19 cellular contexts compared by ENCODE assay signal in genomic region chr11:132496341-132496740, GRCh38.
DNase-seq lines count a peak whose midpoint lies in the region; ATAC-seq and TF ChIP-seq lines count a peak whose summit lies in the region.
"Had no signal": no experiment of that assay in that cellular context is flagged by ENCODE, and none has a peak within 500 bp of the region (broad histone marks: within the 10 kb centered on the region; RNA-seq: fewer than 3 reads in every experiment).

No MANE protein-coding gene starts in this region.

- H3K27ac Mint-ChIP-seq in nephron progenitor cell = peak overlapping the region; percentile 83
- H3K27ac Mint-ChIP-seq: activated CD4-positive, alpha-beta memory T cell treated with anti-CD3 and anti-CD28 coated beads, Interleukin-2, amount 10 ng/mL, durations not matched to agents 7 days and 5 days; activated naive CD8-positive, alpha-beta T cell; mesothelial cell of epicardium; stimulated activated memory B cell treated with anti-CD40 and anti-IgM and Interleukin-4, amounts not matched to agents 10 μg/mL and 1 μg/mL and 100 μg/mL, for 72 hours had no signal

- no peak for ATAC-seq in lower lobe of right lung
- ATAC-seq: activated T-cell treated with anti-CD3 and anti-CD28 coated beads, Interleukin-2, amount 50 U/mL, for 4 hours; heart left ventricle; stimulated activated memory B cell treated with anti-CD40 and anti-IgM and Interleukin-4, amounts not matched to agents 10 μg/mL and 1 μg/mL and 100 μg/mL, for 72 hours had no signal

- peaks cover 8% of the 10 kb centered on the region for H3K9me3 Mint-ChIP-seq in nephron progenitor cell
- H3K9me3 Mint-ChIP-seq: activated CD4-positive, alpha-beta memory T cell treated with anti-CD3 and anti-CD28 coated beads, Interleukin-2, amount 10 ng/mL, durations not matched to agents 7 days and 5 days had no signal

- peaks cover 4% of the 10 kb centered on the region for H3K4me1 ChIP-seq in adipocyte (ENCODE audit: control insufficient read depth, insufficient read depth, low read length)
- no peaks in the 10 kb centered on the region for H3K4me1 ChIP-seq in lower lobe of right lung
- H3K4me1 ChIP-seq: esophagus squamous epithelium, heart left ventricle, upper lobe of left lung had no signal

- peaks cover 8% of the 10 kb centered on the region for H3K27me3 Mint-ChIP-seq in nephron progenitor cell (ENCODE audit: low read depth, poor library complexity)
- H3K27me3 Mint-ChIP-seq: activated CD4-positive, alpha-beta memory T cell treated with anti-CD3 and anti-CD28 coated beads, Interleukin-2, amount 10 ng/mL, durations not matched to agents 7 days and 5 days; activated naive CD8-positive, alpha-beta T cell; stimulated activated memory B cell treated with anti-CD40 and anti-IgM and Interleukin-4, amounts not matched to agents 10 μg/mL and 1 μg/mL and 100 μg/mL, for 72 hours had no signal

- peaks cover 79% of the 10 kb centered on the region for H3K4me1 Mint-ChIP-seq in nephron progenitor cell
- H3K4me1 Mint-ChIP-seq: activated CD4-positive, alpha-beta memory T cell treated with anti-CD3 and anti-CD28 coated beads, Interleukin-2, amount 10 ng/mL, durations not matched to agents 7 days and 5 days; mesothelial cell of epicardium; stimulated activated memory B cell treated with anti-CD40 and anti-IgM and Interleukin-4, amounts not matched to agents 10 μg/mL and 1 μg/mL and 100 μg/mL, for 72 hours had no signal

- H3K27ac ChIP-seq in lower lobe of right lung = no peak overlapping the region
- H3K27ac ChIP-seq: 22Rv1, esophagus squamous epithelium, heart left ventricle, upper lobe of left lung, WERI-Rb-1 had no signal

- H3K27me3 ChIP-seq in adipocyte (replicated peaks; ENCODE audit: control insufficient read depth, insufficient read depth, low read length) = peaks cover 3% of the 10 kb centered on the region
- no peaks in the 10 kb centered on the region for H3K27me3 ChIP-seq in lower lobe of right lung (ENCODE audit: low read depth)
- H3K27me3 ChIP-seq: esophagus squamous epithelium, heart left ventricle, upper lobe of left lung had no signal

- H3K4me3 ChIP-seq in adipocyte (ENCODE audit: low read length) (no peak overlapping the region), lower lobe of right lung (no peak overlapping the region)
- H3K4me3 ChIP-seq: esophagus squamous epithelium, heart left ventricle, upper lobe of left lung had no signal

- H3K9me3 ChIP-seq in adipocyte (ENCODE audit: control insufficient read depth, low read length) (no peaks in the 10 kb centered on the region), lower lobe of right lung (no peaks in the 10 kb centered on the region)
- H3K9me3 ChIP-seq: upper lobe of left lung had no signal

- intact Hi-C loops in lower lobe of right lung (cut with DNase I) = no loop called here

- H3K36me3 ChIP-seq in adipocyte (ENCODE audit: control insufficient read depth, insufficient read depth, low read length, severe bottlenecking) = no peaks in the 10 kb centered on the region
- H3K36me3 ChIP-seq in lower lobe of right lung = no peaks in the 10 kb centered on the region
- H3K36me3 ChIP-seq: esophagus squamous epithelium, heart left ventricle, upper lobe of left lung, WERI-Rb-1 had no signal

- no peak overlapping the region for H3K4me3 Mint-ChIP-seq in nephron progenitor cell
- H3K4me3 Mint-ChIP-seq: activated CD4-positive, alpha-beta memory T cell treated with anti-CD3 and anti-CD28 coated beads, Interleukin-2, amount 10 ng/mL, durations not matched to agents 7 days and 5 days; activated naive CD8-positive, alpha-beta T cell; activated T-cell treated with anti-CD3 and anti-CD28 coated beads, Interleukin-2, amount 50 U/mL, for 4 hours; mesothelial cell of epicardium; stimulated activated memory B cell treated with anti-CD40 and anti-IgM and Interleukin-4, amounts not matched to agents 10 μg/mL and 1 μg/mL and 100 μg/mL, for 72 hours had no signal

- H3K9ac ChIP-seq in adipocyte (ENCODE audit: low read length) = no peak overlapping the region

- no peaks in the 10 kb centered on the region for H3K36me3 Mint-ChIP-seq in nephron progenitor cell (ENCODE audit: low read depth)
- H3K36me3 Mint-ChIP-seq: activated naive CD8-positive, alpha-beta T cell; mesothelial cell of epicardium; stimulated activated memory B cell treated with anti-CD40 and anti-IgM and Interleukin-4, amounts not matched to agents 10 μg/mL and 1 μg/mL and 100 μg/mL, for 72 hours had no signal

- DNase-seq in NCI-H1105 treated with DMSO at 0.1 percent for 48 hours (lab: John Stamatoyannopoulos, UW) (peak; percentile 31), NCI-H1105 (lab: John Stamatoyannopoulos, UW) (no peak), M059J (ENCODE audit: low read depth) (peak; percentile 62), adipocyte (ENCODE audit: low read depth) (peak; percentile 71), nephron progenitor cell (peak; percentile 53), lower lobe of right lung (no peak), NCI-H2081 (lab: John Stamatoyannopoulos, UW) (no peak), NCI-H226 (no peak)
- DNase-seq: activated CD4-positive, alpha-beta memory T cell treated with anti-CD3 and anti-CD28 coated beads, Interleukin-2, amount 10 ng/mL, durations not matched to agents 7 days and 5 days; activated T-cell treated with anti-CD3 and anti-CD28 coated beads, Interleukin-2, amount 50 U/mL, for 4 hours; esophagus squamous epithelium; heart left ventricle; NCI-H2107; upper lobe of left lung; WERI-Rb-1 had no signal

- TF ChIP-seq CTCF in nephron progenitor cell (IDR thresholded peaks at IDR 0.05) (no peak), lower lobe of right lung (IDR thresholded peaks at IDR 0.05) (no peak)

Comparison
In these comparisons a context has a peak if more than half of its experiments do, and no peak if none do; other contexts are left out.
1. DNase-seq: peak in NCI-H1105 treated with DMSO at 0.1 percent for 48 hours (single experiment), M059J (single experiment), adipocyte (single experiment) and nephron progenitor cell (single experiment); none in NCI-H1105 (single experiment), lower lobe of right lung (single experiment), NCI-H2081 (0 of 2) and NCI-H226 (single experiment).